Comparison of ENCODE assay signal across 20 cellular contexts in genomic region chr2:63834401-63834800, GRCh38.
"Had no signal": no experiment of that assay in that cellular context is flagged by ENCODE, and none has a peak within 500 bp of the region (broad histone marks: within the 10 kb centered on the region; RNA-seq: fewer than 3 reads in every experiment).

No MANE protein-coding gene starts in this region.

- DNase-seq: activated CD4-positive, alpha-beta T cell treated with anti-CD3 and anti-CD28 coated beads for 1 hour; activated CD4-positive, alpha-beta T cell treated with anti-CD3 and anti-CD28 coated beads, Interleukin-2, amount 50 U/mL, for 48 hours; activated CD8-positive, alpha-beta memory T cell treated with anti-CD3 and anti-CD28 coated beads, Interleukin-2, amount 10 ng/mL, durations not matched to agents 7 days and 5 days; activated effector memory CD4-positive, alpha-beta T cell treated with Interleukin-2 at 50 U/mL for 16 hours; activated T-cell treated with anti-CD3 and anti-CD28 coated beads, Interleukin-2, amount 50 U/mL, for 24 hours; amniotic stem cell; body of pancreas; central memory CD4-positive, alpha-beta T cell; cortex of kidney; effector memory CD4-positive, alpha-beta T cell; kidney; left ventricle myocardium inferior; psoas muscle; spleen; stimulated activated CD4-positive, alpha-beta T cell treated with anti-CD3 and anti-CD28 coated beads, Interleukin-1b, Interleukin-23, amount 100 ng/mL, for 48 hours; stimulated activated naive B cell treated with anti-CD40 and anti-IgM and Interleukin-4, amounts not matched to agents 10 μg/mL and 1 μg/mL and 100 μg/mL, for 72 hours; upper lobe of left lung had no signal

- ATAC-seq: activated CD8-positive, alpha-beta memory T cell treated with anti-CD3 and anti-CD28 coated beads, Interleukin-2, amount 10 ng/mL, durations not matched to agents 7 days and 5 days; activated naive CD4-positive, alpha-beta T cell treated with anti-CD3 and anti-CD28 coated beads, Interleukin-2, amount 50 U/mL, for 72 hours; body of pancreas; gastroesophageal sphincter; psoas muscle; sciatic nerve; stimulated activated naive B cell treated with anti-CD40 and anti-IgM and Interleukin-4, amounts not matched to agents 10 μg/mL and 1 μg/mL and 100 μg/mL, for 72 hours had no signal
